Comparison of ENCODE assay signal across 21 cellular contexts in genomic region chr13:98332691-98333090, GRCh38.
DNase-seq lines count a peak whose midpoint lies in the region; ATAC-seq, FAIRE-seq and TF ChIP-seq lines count a peak whose summit lies in the region.
"Had no signal": no experiment of that assay in that cellular context is flagged by ENCODE, and none has a peak within 500 bp of the region (broad histone marks: within the 10 kb centered on the region; RNA-seq: fewer than 3 reads in every experiment).

No MANE protein-coding gene starts in this region.

- CTCF ChIA-PET in WTC11 (lab: Charles Lee), result interaction anchor here (1.2 to 2.8 kb wide), 2 partner anchors 17 kb away, joined by 7 to 11 read pairs; no protein-coding TSS in a partner anchor

- no peak for ATAC-seq in WTC11
- ATAC-seq: PC-3, SK-N-SH treated with all-trans-retinoic acid at 6 μM for 48 hours had no signal

- H3K27me3 Mint-ChIP-seq in WTC11 (ENCODE audit: low read depth) (no peaks in the 10 kb centered on the region), progenitor cell of endocrine pancreas (no peaks in the 10 kb centered on the region)

- no peak for TF ChIP-seq POLR2A in H54 (IDR thresholded peaks at IDR 0.05; ENCODE audit: low read depth, low read length)

- H3K27me3 ChIP-seq in iPS-18a (ENCODE audit: control insufficient read depth, insufficient read depth, low read length), result no peaks in the 10 kb centered on the region
- H3K27me3 ChIP-seq: BE2C, SJCRH30 had no signal

- peak; percentile 27 for FAIRE-seq in H54 (lab: Jason Lieb, UNC)

- no peaks in the 10 kb centered on the region for H3K9me3 ChIP-seq in iPS-18a (ENCODE audit: control insufficient read depth, low read depth, low read length)
- H3K9me3 ChIP-seq: BE2C, SJCRH30 had no signal

- H3K27ac ChIP-seq in iPS-18a (ENCODE audit: low read length), result peak overlapping the region; percentile 66
- H3K27ac ChIP-seq: HL-60, KMS-11, SJCRH30 had no signal

- DNase-seq in H54 (ENCODE audit: insufficient read length, low spot score), result no peak
- no peak for DNase-seq in WTC11 (ENCODE audit: low spot score)
- no peak for DNase-seq in progenitor cell of endocrine pancreas (ENCODE audit: low spot score, unreplicated experiment)
- DNase-seq in activated CD4-positive, alpha-beta T cell treated with anti-CD3 and anti-CD28 coated beads, Interleukin-2, amount 50 U/mL, for 48 hours, result no peak
- DNase-seq in KG1 (lab: John Stamatoyannopoulos, UW), result no peak
- no peak for DNase-seq in medulla oblongata (ENCODE audit: extremely low spot score)
- DNase-seq: BE2C; CD4-positive, CD25-positive, alpha-beta regulatory T cell; DMS153; GOT3; MM.1S; NCI-H2029; NCI-H446 treated with DMSO at 0.1 percent for 48 hours; NCI-H82; NK-92 treated with Interleukin-12 subunit alpha and Interleukin-12 subunit beta, amount 100 ng/mL, for 24 hours; PC-3 had no signal

- H3K4me1 Mint-ChIP-seq in WTC11, result peaks cover 56% of the 10 kb centered on the region
- peaks cover 42% of the 10 kb centered on the region for H3K4me1 Mint-ChIP-seq in progenitor cell of endocrine pancreas (ENCODE audit: low read depth)
- H3K4me1 Mint-ChIP-seq: CD4-positive, CD25-positive, alpha-beta regulatory T cell had no signal

- POLR2A ChIA-PET in WTC11 (lab: Charles Lee), result no interaction called here

- H3K36me3 Mint-ChIP-seq in WTC11 (peaks cover 21% of the 10 kb centered on the region), progenitor cell of endocrine pancreas (ENCODE audit: insufficient read depth) (peaks cover 15% of the 10 kb centered on the region)
- H3K36me3 Mint-ChIP-seq: CD4-positive, CD25-positive, alpha-beta regulatory T cell had no signal

- H3K9me3 Mint-ChIP-seq in WTC11 (peaks cover 19% of the 10 kb centered on the region), progenitor cell of endocrine pancreas (ENCODE audit: low read depth) (peaks cover 8% of the 10 kb centered on the region)

- peak overlapping the region; percentile 19 for H3K9ac ChIP-seq in iPS-18a (ENCODE audit: low read length)
- H3K9ac ChIP-seq: KMS-11 had no signal

- TF ChIP-seq CTCF in WTC11 (IDR thresholded peaks at IDR 0.05) (no peak), progenitor cell of endocrine pancreas (IDR thresholded peaks at IDR 0.05; ENCODE audit: unreplicated experiment) (no peak)

- no peaks in the 10 kb centered on the region for H3K36me3 ChIP-seq in iPS-18a (ENCODE audit: control insufficient read depth, low read depth, low read length)
- H3K36me3 ChIP-seq: BE2C, SJCRH30 had no signal

- peaks cover 46% of the 10 kb centered on the region for H3K4me1 ChIP-seq in iPS-18a (ENCODE audit: control insufficient read depth, low read depth, low read length)
- H3K4me1 ChIP-seq: BE2C had no signal

- H3K27ac Mint-ChIP-seq in WTC11, result peak overlapping the region; percentile 85; the same call in 1 of the 2 replicates
- H3K27ac Mint-ChIP-seq in progenitor cell of endocrine pancreas, result peak overlapping the region; percentile 18
- H3K27ac Mint-ChIP-seq: CD4-positive, CD25-positive, alpha-beta regulatory T cell had no signal

- peak overlapping the region; percentile 53 for H3K4me3 Mint-ChIP-seq in WTC11
- H3K4me3 Mint-ChIP-seq in progenitor cell of endocrine pancreas (ENCODE audit: low read depth), result no peak overlapping the region
- H3K4me3 Mint-ChIP-seq: CD4-positive, CD25-positive, alpha-beta regulatory T cell had no signal

- H3K4me3 ChIP-seq in iPS-18a (ENCODE audit: low read length), result peak overlapping the region; percentile 31
- H3K4me3 ChIP-seq: SJCRH30 had no signal

TF ChIP-seq in WTC11, 78 proteins besides CTCF, POLR2A, EP300 and RAD21 (continues in another document):
- peak; percentile 91 for TF ChIP-seq NFE2L1 (CRISPR knock-in tag; IDR thresholded peaks at IDR 0.05)
- no peak for TF ChIP-seq IRF1 (CRISPR knock-in tag; IDR thresholded peaks at IDR 0.05)
- TF ChIP-seq, protein P1, sequence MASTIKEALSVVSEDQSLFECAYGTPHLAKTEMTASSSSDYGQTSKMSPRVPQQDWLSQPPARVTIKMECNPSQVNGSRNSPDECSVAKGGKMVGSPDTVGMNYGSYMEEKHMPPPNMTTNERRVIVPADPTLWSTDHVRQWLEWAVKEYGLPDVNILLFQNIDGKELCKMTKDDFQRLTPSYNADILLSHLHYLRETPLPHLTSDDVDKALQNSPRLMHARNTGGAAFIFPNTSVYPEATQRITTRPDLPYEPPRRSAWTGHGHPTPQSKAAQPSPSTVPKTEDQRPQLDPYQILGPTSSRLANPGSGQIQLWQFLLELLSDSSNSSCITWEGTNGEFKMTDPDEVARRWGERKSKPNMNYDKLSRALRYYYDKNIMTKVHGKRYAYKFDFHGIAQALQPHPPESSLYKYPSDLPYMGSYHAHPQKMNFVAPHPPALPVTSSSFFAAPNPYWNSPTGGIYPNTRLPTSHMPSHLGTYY (CRISPR knock-in tag; IDR thresholded peaks at IDR 0.05), result no peak
- TF ChIP-seq, protein P2, sequence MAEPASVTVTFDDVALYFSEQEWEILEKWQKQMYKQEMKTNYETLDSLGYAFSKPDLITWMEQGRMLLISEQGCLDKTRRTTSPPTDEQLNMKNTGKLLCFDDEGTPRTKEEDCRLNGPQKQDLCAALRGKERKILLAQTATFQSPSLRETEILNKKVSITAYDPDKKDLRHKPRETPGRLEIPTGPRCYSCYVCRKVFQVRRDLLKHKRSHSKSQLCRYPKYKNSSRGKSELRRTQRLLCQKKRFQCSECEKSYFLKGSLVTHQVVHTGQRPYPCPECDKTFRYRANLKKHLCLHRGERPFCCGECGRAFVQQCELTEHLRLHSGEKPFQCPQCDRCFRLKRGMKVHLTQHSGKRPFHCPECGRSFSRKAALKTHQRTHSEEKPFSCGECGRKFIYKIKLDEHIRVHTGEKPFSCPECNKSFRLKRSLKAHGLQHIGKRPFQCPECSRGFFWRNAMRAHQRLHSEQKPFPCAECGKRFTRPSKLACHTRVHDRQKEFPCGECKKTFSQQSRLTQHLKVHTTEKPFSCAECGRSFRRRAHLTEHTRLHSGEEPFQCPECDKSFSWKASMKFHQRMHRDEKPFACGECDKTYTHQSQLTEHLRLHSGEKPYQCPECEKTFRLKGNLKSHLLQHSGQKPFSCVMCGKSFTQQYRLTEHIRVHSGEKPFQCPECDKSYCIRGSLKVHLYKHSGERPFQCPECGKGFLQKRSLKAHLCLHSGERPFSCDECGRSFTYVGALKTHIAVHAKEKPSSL (CRISPR knock-in tag; conservative IDR thresholded peaks at IDR 0.05), result no peak
- no peak for TF ChIP-seq SMAD3 (CRISPR knock-in tag; IDR thresholded peaks at IDR 0.05; ENCODE audit: borderline replicate concordance)
- no peak for TF ChIP-seq ZMAT4 (CRISPR knock-in tag; IDR thresholded peaks at IDR 0.05)
- no peak for TF ChIP-seq ATF2 (CRISPR knock-in tag; IDR thresholded peaks at IDR 0.05; ENCODE audit: borderline replicate concordance, low read depth)
- TF ChIP-seq ZNF423 (CRISPR knock-in tag; IDR thresholded peaks at IDR 0.05), result no peak
- no peak for TF ChIP-seq ZBTB43 (CRISPR knock-in tag; IDR thresholded peaks at IDR 0.05)
- TF ChIP-seq RORB (CRISPR knock-in tag; IDR thresholded peaks at IDR 0.05), result no peak
- TF ChIP-seq, protein P3, sequence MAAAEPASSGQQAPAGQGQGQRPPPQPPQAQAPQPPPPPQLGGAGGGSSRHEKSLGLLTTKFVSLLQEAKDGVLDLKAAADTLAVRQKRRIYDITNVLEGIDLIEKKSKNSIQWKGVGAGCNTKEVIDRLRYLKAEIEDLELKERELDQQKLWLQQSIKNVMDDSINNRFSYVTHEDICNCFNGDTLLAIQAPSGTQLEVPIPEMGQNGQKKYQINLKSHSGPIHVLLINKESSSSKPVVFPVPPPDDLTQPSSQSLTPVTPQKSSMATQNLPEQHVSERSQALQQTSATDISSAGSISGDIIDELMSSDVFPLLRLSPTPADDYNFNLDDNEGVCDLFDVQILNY (CRISPR knock-in tag; IDR thresholded peaks at IDR 0.05), result no peak
- no peak for TF ChIP-seq FOXP1 (CRISPR knock-in tag; IDR thresholded peaks at IDR 0.05; ENCODE audit: borderline replicate concordance)
